Comparison of ENCODE assay signal across 8 cellular contexts in the genomic region with DNA sequence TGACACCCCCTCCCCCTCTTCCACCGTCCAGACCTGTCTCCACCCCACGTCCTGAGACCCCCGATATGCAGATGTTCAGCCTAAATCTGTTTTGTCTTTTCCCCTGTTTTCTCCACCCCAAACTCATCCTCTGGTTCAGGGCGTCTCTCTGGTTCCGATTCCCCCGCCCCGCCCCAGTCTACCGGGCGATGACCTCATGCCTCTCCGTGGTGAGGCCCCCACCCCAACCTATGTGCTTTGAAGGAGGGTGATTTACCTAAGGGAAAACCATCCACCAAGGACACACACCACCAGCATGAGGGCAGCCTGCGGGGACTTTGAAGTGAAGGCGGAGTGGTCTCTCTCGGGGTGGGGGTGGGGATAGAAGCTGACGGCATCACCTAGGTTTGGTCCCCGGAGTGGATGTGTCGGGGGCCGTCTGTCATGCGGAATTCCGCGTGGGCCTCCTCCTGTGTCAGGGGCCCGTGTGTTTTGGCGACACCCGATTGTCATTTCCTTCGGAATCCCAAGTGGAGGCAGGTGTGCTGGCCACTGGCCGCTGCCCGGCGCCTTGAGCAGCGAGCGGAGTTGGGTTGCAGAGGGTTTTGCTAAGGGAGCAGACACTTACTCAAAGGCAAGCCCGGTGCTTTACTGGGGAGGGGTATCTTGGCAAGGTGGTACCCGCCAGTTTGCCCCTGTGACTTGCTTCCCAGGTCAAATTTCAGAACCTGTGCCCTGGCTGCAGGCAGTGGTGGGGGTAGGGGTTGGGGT. TPM values are rescaled to one million over a fixed set of nuclear protein-coding genes. Genes with fewer than 3 reads are reported as not detected.
DNase-seq lines count a peak whose midpoint lies in the region; ATAC-seq and TF ChIP-seq lines count a peak whose summit lies in the region.

No MANE protein-coding gene starts in this region.

- no peak for ATAC-seq in HG02623 (IDR thresholded peaks at IDR 0.05; ENCODE audit: unreplicated experiment)

- H3K36me3 Mint-ChIP-seq in activated T-cell treated with anti-CD3 and anti-CD28 coated beads, Interleukin-2, amount 50 U/mL, for 24 hours (ENCODE audit: low read depth) = peaks cover 46% of the 10 kb centered on the region
- H3K36me3 Mint-ChIP-seq in progenitor cell of endocrine pancreas (ENCODE audit: insufficient read depth) = peaks cover 4% of the 10 kb centered on the region

- H3K4me3 ChIP-seq in fibroblast of villous mesenchyme (ENCODE audit: low read depth, low read length) = peak overlapping the region; percentile 88

- TF ChIP-seq CTCF in fibroblast of villous mesenchyme (IDR thresholded peaks at IDR 0.05; ENCODE audit: insufficient read depth, low read depth, low read length) = no peak
- TF ChIP-seq CTCF in progenitor cell of endocrine pancreas (IDR thresholded peaks at IDR 0.05; ENCODE audit: unreplicated experiment) = no peak

- no peaks in the 10 kb centered on the region for H3K27me3 Mint-ChIP-seq in activated T-cell treated with anti-CD3 and anti-CD28 coated beads, Interleukin-2, amount 50 U/mL, for 24 hours
- H3K27me3 Mint-ChIP-seq in progenitor cell of endocrine pancreas = no peaks in the 10 kb centered on the region

- no peaks in the 10 kb centered on the region for H3K9me3 Mint-ChIP-seq in activated T-cell treated with anti-CD3 and anti-CD28 coated beads, Interleukin-2, amount 50 U/mL, for 24 hours
- H3K9me3 Mint-ChIP-seq in progenitor cell of endocrine pancreas (ENCODE audit: low read depth) = no peaks in the 10 kb centered on the region

- peak overlapping the region; percentile 93 for H3K4me3 Mint-ChIP-seq in activated T-cell treated with anti-CD3 and anti-CD28 coated beads, Interleukin-2, amount 50 U/mL, for 24 hours
- H3K4me3 Mint-ChIP-seq in progenitor cell of endocrine pancreas (ENCODE audit: low read depth) = peak overlapping the region; percentile 90

- peak overlapping the region; percentile 89 for H3K27ac Mint-ChIP-seq in activated T-cell treated with anti-CD3 and anti-CD28 coated beads, Interleukin-2, amount 50 U/mL, for 24 hours
- H3K27ac Mint-ChIP-seq in progenitor cell of endocrine pancreas = peak overlapping the region; percentile 87

- DNase-seq in NCI-H748 (lab: John Stamatoyannopoulos, UW; ENCODE audit: unreplicated experiment) = peak; percentile 17
- DNase-seq in NCI-H748 treated with DMSO at 0.1 percent for 48 hours (lab: John Stamatoyannopoulos, UW) = no peak
- peak; percentile 51 for DNase-seq in activated T-cell treated with anti-CD3 and anti-CD28 coated beads, Interleukin-2, amount 50 U/mL, for 24 hours
- peak; percentile 5 for DNase-seq in fibroblast of villous mesenchyme (ENCODE audit: low read depth)
- DNase-seq in progenitor cell of endocrine pancreas (ENCODE audit: low spot score, unreplicated experiment) = no peak
- no peak for DNase-seq in DMS 273 treated with DMSO at 0.1 percent for 48 hours (lab: John Stamatoyannopoulos, UW)
- DNase-seq in NCI-H1694 (lab: John Stamatoyannopoulos, UW) = no peak

- peaks cover 57% of the 10 kb centered on the region for H3K4me1 Mint-ChIP-seq in activated T-cell treated with anti-CD3 and anti-CD28 coated beads, Interleukin-2, amount 50 U/mL, for 24 hours (ENCODE audit: low read depth)
- H3K4me1 Mint-ChIP-seq in progenitor cell of endocrine pancreas (ENCODE audit: low read depth) = peaks cover 20% of the 10 kb centered on the region

RNA-seq across cellular contexts. Expression of a gene that starts 1.4 kb away (rescaled TPM):
- total RNA-seq in fibroblast of villous mesenchyme (37.6 and 40.3 TPM in 2 replicates), progenitor cell of endocrine pancreas (61.3 and 70.5 TPM in 2 replicates)

RNA-seq across cellular contexts. Expression of a gene that starts 7.1 kb away (rescaled TPM):
- total RNA-seq in fibroblast of villous mesenchyme (10.4 and 11.6 TPM in 2 replicates), progenitor cell of endocrine pancreas (9.4 and 9.9 TPM in 2 replicates)

RNA-seq across cellular contexts. Expression of a gene that starts 24.3 kb away (rescaled TPM):
- not detected in 2 replicates for total RNA-seq in fibroblast of villous mesenchyme
- not detected in 2 replicates for total RNA-seq in progenitor cell of endocrine pancreas

RNA-seq across cellular contexts. Expression of a gene that starts 27.2 kb away (rescaled TPM):
- not detected in 2 replicates for total RNA-seq in fibroblast of villous mesenchyme
- total RNA-seq in progenitor cell of endocrine pancreas = 1.3 and 1.6 TPM in 2 replicates

RNA-seq across cellular contexts. Expression of a gene that starts 31.4 kb away (rescaled TPM):
- total RNA-seq in fibroblast of villous mesenchyme (not detected in 2 replicates), progenitor cell of endocrine pancreas (3.8 and 4.0 TPM in 2 replicates)

Comparison
In these comparisons a context has a peak if more than half of its experiments do, and no peak if none do; other contexts are left out.
1. DNase-seq: peak in NCI-H748 (single experiment), activated T-cell treated with anti-CD3 and anti-CD28 coated beads, Interleukin-2, amount 50 U/mL, for 24 hours (single experiment) and fibroblast of villous mesenchyme (single experiment); none in NCI-H748 treated with DMSO at 0.1 percent for 48 hours (single experiment), progenitor cell of endocrine pancreas (single experiment), DMS 273 treated with DMSO at 0.1 percent for 48 hours (single experiment) and NCI-H1694 (single experiment).